Comparison of ENCODE assay signal across 2 cellular contexts in genomic region chr22:25456300-25457043, GRCh38.
TF ChIP-seq lines count a peak whose summit lies in the region.

No MANE protein-coding gene starts in this region.

TF ChIP-seq in HEK293, 187 proteins besides CTCF, POLR2A, EP300 and RAD21:
- TF ChIP-seq, protein P1, sequence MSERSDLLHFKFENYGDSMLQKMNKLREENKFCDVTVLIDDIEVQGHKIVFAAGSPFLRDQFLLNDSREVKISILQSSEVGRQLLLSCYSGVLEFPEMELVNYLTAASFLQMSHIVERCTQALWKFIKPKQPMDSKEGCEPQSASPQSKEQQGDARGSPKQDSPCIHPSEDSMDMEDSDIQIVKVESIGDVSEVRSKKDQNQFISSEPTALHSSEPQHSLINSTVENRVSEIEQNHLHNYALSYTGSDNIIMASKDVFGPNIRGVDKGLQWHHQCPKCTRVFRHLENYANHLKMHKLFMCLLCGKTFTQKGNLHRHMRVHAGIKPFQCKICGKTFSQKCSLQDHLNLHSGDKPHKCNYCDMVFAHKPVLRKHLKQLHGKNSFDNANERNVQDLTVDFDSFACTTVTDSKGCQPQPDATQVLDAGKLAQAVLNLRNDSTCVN (tag by site-specific recombination; optimal IDR thresholded peaks at IDR 0.05), result peak; percentile 29
- TF ChIP-seq, protein P2, sequence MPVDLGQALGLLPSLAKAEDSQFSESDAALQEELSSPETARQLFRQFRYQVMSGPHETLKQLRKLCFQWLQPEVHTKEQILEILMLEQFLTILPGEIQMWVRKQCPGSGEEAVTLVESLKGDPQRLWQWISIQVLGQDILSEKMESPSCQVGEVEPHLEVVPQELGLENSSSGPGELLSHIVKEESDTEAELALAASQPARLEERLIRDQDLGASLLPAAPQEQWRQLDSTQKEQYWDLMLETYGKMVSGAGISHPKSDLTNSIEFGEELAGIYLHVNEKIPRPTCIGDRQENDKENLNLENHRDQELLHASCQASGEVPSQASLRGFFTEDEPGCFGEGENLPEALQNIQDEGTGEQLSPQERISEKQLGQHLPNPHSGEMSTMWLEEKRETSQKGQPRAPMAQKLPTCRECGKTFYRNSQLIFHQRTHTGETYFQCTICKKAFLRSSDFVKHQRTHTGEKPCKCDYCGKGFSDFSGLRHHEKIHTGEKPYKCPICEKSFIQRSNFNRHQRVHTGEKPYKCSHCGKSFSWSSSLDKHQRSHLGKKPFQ (tag by site-specific recombination; IDR thresholded peaks at IDR 0.05), result 0 out of 2 replicates have a peak, but pooled peaks have one; percentile 43
- TF ChIP-seq ZFHX2 (tag by site-specific recombination; conservative IDR thresholded peaks at IDR 0.05), result peak; percentile 97
- TF ChIP-seq EGR2 (tag by site-specific recombination; IDR thresholded peaks at IDR 0.05; ENCODE audit: low read depth), result peak; percentile 97
- TF ChIP-seq ZSCAN4 (tag by site-specific recombination; IDR thresholded peaks at IDR 0.05), result peak; percentile 98

TF ChIP-seq in GM12878, 131 proteins besides CTCF, POLR2A, EP300 and RAD21:
- TF ChIP-seq HDGF (IDR thresholded peaks at IDR 0.05) (0 out of 2 replicates have a peak, but pooled peaks have one; percentile 55), TCF3 (IDR thresholded peaks at IDR 0.05; ENCODE audit: borderline replicate concordance, insufficient read depth, low read depth, low read length) (peak; percentile 45; the same call in 1 of the 2 replicates)
- TF ChIP-seq, protein P3, sequence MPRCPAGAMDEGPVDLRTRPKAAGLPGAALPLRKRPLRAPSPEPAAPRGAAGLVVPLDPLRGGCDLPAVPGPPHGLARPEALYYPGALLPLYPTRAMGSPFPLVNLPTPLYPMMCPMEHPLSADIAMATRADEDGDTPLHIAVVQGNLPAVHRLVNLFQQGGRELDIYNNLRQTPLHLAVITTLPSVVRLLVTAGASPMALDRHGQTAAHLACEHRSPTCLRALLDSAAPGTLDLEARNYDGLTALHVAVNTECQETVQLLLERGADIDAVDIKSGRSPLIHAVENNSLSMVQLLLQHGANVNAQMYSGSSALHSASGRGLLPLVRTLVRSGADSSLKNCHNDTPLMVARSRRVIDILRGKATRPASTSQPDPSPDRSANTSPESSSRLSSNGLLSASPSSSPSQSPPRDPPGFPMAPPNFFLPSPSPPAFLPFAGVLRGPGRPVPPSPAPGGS (IDR thresholded peaks at IDR 0.05; ENCODE audit: borderline replicate concordance, insufficient read depth, low read depth, low read length, poor library complexity, severe bottlenecking), result peak; percentile 58
